In the genomic region with DNA sequence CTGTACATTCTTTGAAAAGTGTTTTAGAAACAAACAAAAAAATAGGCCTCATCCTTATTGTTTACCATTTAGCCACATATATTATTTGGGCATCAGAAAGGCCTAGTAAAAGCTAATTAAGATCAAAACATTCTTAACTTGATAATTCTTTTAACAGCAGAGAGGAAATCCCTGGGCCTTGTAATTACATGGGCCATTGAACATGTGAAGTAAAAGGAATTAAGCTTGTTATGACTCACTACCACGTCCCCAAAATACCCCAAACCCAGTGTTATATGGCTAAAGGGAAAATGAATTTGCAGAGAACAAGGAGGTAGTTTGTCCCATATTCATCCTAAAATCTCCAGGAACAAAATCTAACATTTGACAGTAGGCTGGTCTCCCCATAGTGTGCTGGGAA, we compare ENCODE assay signal across 14 cellular contexts.
DNase-seq lines count a peak whose midpoint lies in the region; ATAC-seq and TF ChIP-seq lines count a peak whose summit lies in the region.
"Had no signal": no experiment of that assay in that cellular context is flagged by ENCODE, and none has a peak within 500 bp of the region (broad histone marks: within the 10 kb centered on the region; RNA-seq: fewer than 3 reads in every experiment).

No MANE protein-coding gene starts in this region.

- ATAC-seq in HG03442 (IDR thresholded peaks at IDR 0.05; ENCODE audit: unreplicated experiment) = no peak
- no peak for ATAC-seq in GM21447 (IDR thresholded peaks at IDR 0.05; ENCODE audit: unreplicated experiment)
- ATAC-seq: CD8-positive, alpha-beta T cell; GM23338 had no signal

- POLR2A ChIA-PET in A673 (lab: Charles Lee; ENCODE audit: low non-redundant PET) = no interaction called here

- CTCF ChIA-PET in A673 (lab: Charles Lee) = no interaction called here

- no TSS peak for BruUV-seq in A673 (replicated peaks; lab: Mats Ljungman, UMichigan)

- no peak overlapping the region for H3K27ac ChIP-seq in A673 (ENCODE audit: low read depth, low read length, poor library complexity, severe bottlenecking)

- H3K27me3 ChIP-seq in A673 (replicated peaks; ENCODE audit: insufficient read depth, low read depth, low read length, poor library complexity) = peaks cover 63% of the 10 kb centered on the region

- H3K4me1 ChIP-seq in A673 (ENCODE audit: insufficient read depth, low read length, poor library complexity, severe bottlenecking) = peaks cover 26% of the 10 kb centered on the region

- intact Hi-C loops in A673 (cut with micrococcal nuclease; ENCODE audit: unreplicated experiment) = no loop called here

- H3K4me3 ChIP-seq in A673 (ENCODE audit: low read depth, low read length, poor library complexity, severe bottlenecking) = no peak overlapping the region
- H3K4me3 ChIP-seq in epithelial cell of proximal tubule (ENCODE audit: low read depth, low read length) = no peak overlapping the region
- H3K4me3 ChIP-seq: GM23338 had no signal

- H3K9me3 ChIP-seq in A673 (ENCODE audit: low read depth, low read length, poor library complexity, severe bottlenecking) = no peaks in the 10 kb centered on the region

- peak; percentile 80 for DNase-seq in A673 (ENCODE audit: low spot score)
- peak; percentile 17 for DNase-seq in Daoy (ENCODE audit: low read depth)
- peak; percentile 7 for DNase-seq in epithelial cell of proximal tubule (ENCODE audit: low read depth)
- peak; percentile 75 for DNase-seq in renal cortical epithelial cell (ENCODE audit: low read depth)
- no peak for DNase-seq in stimulated activated CD4-positive, alpha-beta T cell treated with anti-CD3 and anti-CD28 coated beads, Interleukin-15, amount 100 ng/mL, for 24 hours
- DNase-seq: CD8-positive, alpha-beta T cell; COR-L47; DMS153; GDM1; H7; KG1 had no signal

- TF ChIP-seq CTCF in A673 (conservative IDR thresholded peaks at IDR 0.05; ENCODE audit: low read depth, low read length) (no peak), epithelial cell of proximal tubule (conservative IDR thresholded peaks at IDR 0.05; ENCODE audit: low read depth, low read length) (no peak)

- H3K36me3 ChIP-seq in A673 (ENCODE audit: insufficient read depth, low read length, poor library complexity, severe bottlenecking) = no peaks in the 10 kb centered on the region
